In genomic region chr1:192225266-192225665, GRCh38 we compare ENCODE assay signal across 16 cellular contexts.
DNase-seq lines count a peak whose midpoint lies in the region; ATAC-seq and TF ChIP-seq lines count a peak whose summit lies in the region.
"Had no signal": no experiment of that assay in that cellular context is flagged by ENCODE, and none has a peak within 500 bp of the region (broad histone marks: within the 10 kb centered on the region; RNA-seq: fewer than 3 reads in every experiment).

No MANE protein-coding gene starts in this region.

- H3K4me1 ChIP-seq in RWPE2 (ENCODE audit: insufficient read depth, poor library complexity, severe bottlenecking) = peaks cover 7% of the 10 kb centered on the region
- H3K4me1 ChIP-seq in vagina = no peaks in the 10 kb centered on the region

- TF ChIP-seq POLR2A in vagina (IDR thresholded peaks at IDR 0.05) = no peak

- no peak for TF ChIP-seq CTCF in RWPE2 (IDR thresholded peaks at IDR 0.05; ENCODE audit: poor library complexity, severe bottlenecking)
- TF ChIP-seq CTCF in fibroblast of pulmonary artery (IDR thresholded peaks at IDR 0.05; ENCODE audit: low read length, missing control alignments) = no peak
- TF ChIP-seq CTCF in vagina (IDR thresholded peaks at IDR 0.05) = no peak

- H3K27me3 ChIP-seq in H7 (ENCODE audit: control insufficient read depth, insufficient read depth, low read length) (no peaks in the 10 kb centered on the region), RWPE2 (ENCODE audit: insufficient read depth, poor library complexity, severe bottlenecking) (no peaks in the 10 kb centered on the region), vagina (no peaks in the 10 kb centered on the region)

- DNase-seq in H7 = peak; percentile 2
- DNase-seq in RWPE2 (ENCODE audit: low spot score) = no peak
- peak; percentile 3 for DNase-seq in fibroblast of pulmonary artery (ENCODE audit: low read depth)
- no peak for DNase-seq in vagina (ENCODE audit: extremely low spot score in 2 of 2)
- no peak for DNase-seq in cerebellum (ENCODE audit: low spot score)
- no peak for DNase-seq in Ammon's horn (ENCODE audit: low spot score)
- DNase-seq: NCI-H1694 treated with DMSO at 0.1 percent for 48 hours, NCI-H2081 treated with DMSO at 0.1 percent for 48 hours, NCI-H2171 treated with DMSO at 0.1 percent for 48 hours, NCI-H446, NCI-H526 treated with DMSO at 0.1 percent for 48 hours, SHP77 had no signal

- intact Hi-C loops in vagina (cut with DNase I) = no loop called here

- H3K36me3 ChIP-seq in H7 (replicated peaks; ENCODE audit: control insufficient read depth, insufficient read depth, low read length) = no peaks in the 10 kb centered on the region
- no peaks in the 10 kb centered on the region for H3K36me3 ChIP-seq in RWPE2 (ENCODE audit: low read depth)
- no peaks in the 10 kb centered on the region for H3K36me3 ChIP-seq in vagina

- H3K9me3 ChIP-seq in RWPE2 (ENCODE audit: severe bottlenecking) = no peaks in the 10 kb centered on the region
- no peaks in the 10 kb centered on the region for H3K9me3 ChIP-seq in vagina

- H3K27ac ChIP-seq in RWPE2 (ENCODE audit: poor library complexity, severe bottlenecking) = peak overlapping the region; percentile 29
- H3K27ac ChIP-seq in vagina = no peak overlapping the region
- H3K27ac ChIP-seq: C4-2B, GM23248 had no signal

- no peak for ATAC-seq in RWPE2 (ENCODE audit: low read depth)
- ATAC-seq in GM21526 (IDR thresholded peaks at IDR 0.05; ENCODE audit: low FRiP score, unreplicated experiment) = no peak
- ATAC-seq: GM12878 had no signal

- H3K4me3 ChIP-seq in H7 (ENCODE audit: insufficient read depth, low read depth, low read length) (no peak overlapping the region), RWPE2 (ENCODE audit: severe bottlenecking) (no peak overlapping the region), fibroblast of pulmonary artery (replicated peaks; ENCODE audit: low read depth, low read length) (no peak overlapping the region), vagina (no peak overlapping the region)
- H3K4me3 ChIP-seq: GM12878, GM23248 had no signal

Comparison
In these comparisons a context has a peak if more than half of its experiments do, and no peak if none do; other contexts are left out.
1. DNase-seq: peak in H7 (single experiment) and fibroblast of pulmonary artery (single experiment); none in RWPE2 (single experiment), vagina (0 of 2), cerebellum (single experiment) and Ammon's horn (single experiment).